ENCODE assay signal across 11 cellular contexts in the genomic region with DNA sequence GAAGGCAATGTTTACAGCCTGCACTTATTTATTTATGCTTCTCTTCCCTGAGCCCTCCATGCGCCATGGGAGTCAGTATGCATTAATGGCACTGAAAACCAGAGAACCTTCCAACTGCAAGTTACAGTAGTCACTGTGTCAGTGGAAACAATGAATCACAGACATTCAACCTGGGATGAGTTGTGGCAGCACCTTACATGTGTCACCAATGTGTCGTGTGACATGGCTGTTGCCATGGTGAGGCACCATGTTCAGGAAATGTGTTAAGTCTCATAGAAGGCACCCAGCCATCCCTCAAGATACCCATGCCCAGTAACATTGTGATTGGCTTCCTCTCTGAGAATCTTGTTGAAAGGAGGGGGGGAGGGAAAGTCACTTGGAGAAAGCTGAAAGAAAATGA.
A peak's percentile ranks its signal among the peaks of the same experiment; 100 is the strongest.
DNase-seq lines count a peak whose midpoint lies in the region; ATAC-seq and TF ChIP-seq lines count a peak whose summit lies in the region.
"Had no signal": no experiment of that assay in that cellular context is flagged by ENCODE, and none has a peak within 500 bp of the region (broad histone marks: within the 10 kb centered on the region; RNA-seq: fewer than 3 reads in every experiment).

No MANE protein-coding gene starts in this region.

- H3K4me1 ChIP-seq in gastroesophageal sphincter, result peaks cover 0 to 12% (median 0%) of the 10 kb centered on the region in 3 donors
- H3K4me1 ChIP-seq: gastrocnemius medialis had no signal

- no peaks in the 10 kb centered on the region for H3K9me3 ChIP-seq in gastroesophageal sphincter
- H3K9me3 ChIP-seq: gastrocnemius medialis had no signal

- no peak for TF ChIP-seq EP300 in gastroesophageal sphincter (IDR thresholded peaks at IDR 0.05)

- no peak overlapping the region for H3K27ac ChIP-seq in gastroesophageal sphincter
- no peak overlapping the region for H3K27ac ChIP-seq in substantia nigra (ENCODE audit: low read depth, low read length, poor library complexity, severe bottlenecking)
- H3K27ac ChIP-seq: gastrocnemius medialis had no signal

- H3K9me3 Mint-ChIP-seq in T-cell, result peaks cover 0 to 3% (median under 1%) of the 10 kb centered on the region in 3 donors

- POLR2A ChIA-PET in T-cell (lab: Charles Lee), result interaction anchor here in 1 of 2 donors (0.5 to 0.6 kb wide), 3 partner anchors 14 to 46 kb away, joined by 3 to 8 read pairs (median 4); no protein-coding TSS in a partner anchor

- TF ChIP-seq CTCF in gastroesophageal sphincter (IDR thresholded peaks at IDR 0.05), result no peak

- no peak for TF ChIP-seq POLR2A in gastroesophageal sphincter (IDR thresholded peaks at IDR 0.05)

- H3K36me3 Mint-ChIP-seq in T-cell, result peaks cover 44% of the 10 kb centered on the region

- CTCF ChIA-PET in T-cell (lab: Charles Lee), result interaction anchor here in 1 of 2 donors (0.5 to 2.2 kb wide), 4 partner anchors 20 to 69 kb away, joined by 3 to 6 read pairs (median 3); no protein-coding TSS in a partner anchor

- no peaks in the 10 kb centered on the region for H3K36me3 ChIP-seq in gastroesophageal sphincter
- H3K36me3 ChIP-seq: gastrocnemius medialis had no signal

- WGBS in gastroesophageal sphincter (ENCODE audit: low coverage in 1 of 2), 2 donors, result 74 to 81% methylated on average over 2 of the region's 2 CpGs

- peaks cover 84 to 92% (median 87%) of the 10 kb centered on the region in 3 donors for H3K4me1 Mint-ChIP-seq in T-cell

- H3K27me3 Mint-ChIP-seq in T-cell, result no peaks in the 10 kb centered on the region

- peak in 18 of 34 experiments; percentile 14 to 64 (median 38) for DNase-seq in T-cell
- peak; percentile 60 for DNase-seq in activated T-cell treated with anti-CD3 and anti-CD28 coated beads for 48 hours (ENCODE audit: low read depth)
- DNase-seq in stimulated activated CD8-positive, alpha-beta memory T cell treated with anti-CD3 and anti-CD28 coated beads, Interleukin-15, amount 100 ng/mL, for 4 hours (ENCODE audit: low read depth in 2 of 2), result peak; percentile 31 to 70
- DNase-seq in substantia nigra (lab: John Stamatoyannopoulos, UW), result no peak
- DNase-seq in SIG-M5 treated with dmso at 0.1 percent for 504 hours (lab: John Stamatoyannopoulos, UW; ENCODE audit: unreplicated experiment), result no peak
- DNase-seq in EL, result no peak
- DNase-seq: aorta, gastrocnemius medialis, MM.1S had no signal

- ATAC-seq in T-cell (replicated peaks in 1 of 4) (peak; percentile 74 to 87 (median 80)), gastroesophageal sphincter (peak; percentile 41), GM19023 (IDR thresholded peaks at IDR 0.05; ENCODE audit: unreplicated experiment) (no peak)
- ATAC-seq: gastrocnemius medialis had no signal

- no peaks in the 10 kb centered on the region for H3K27me3 ChIP-seq in gastroesophageal sphincter
- H3K27me3 ChIP-seq: gastrocnemius medialis had no signal

- peak overlapping the region in 2 of 3 donors; percentile 71 to 77 for H3K4me3 Mint-ChIP-seq in T-cell

- no peak overlapping the region for H3K4me3 ChIP-seq in gastroesophageal sphincter
- H3K4me3 ChIP-seq: gastrocnemius medialis had no signal

- H3K27ac Mint-ChIP-seq in T-cell, result peak overlapping the region; percentile 82 to 99

Comparison
In these comparisons a context has a peak if more than half of its experiments do, and no peak if none do; other contexts are left out.
1. DNase-seq: peak in T-cell (18 of 34), activated T-cell treated with anti-CD3 and anti-CD28 coated beads for 48 hours (single experiment) and stimulated activated CD8-positive, alpha-beta memory T cell treated with anti-CD3 and anti-CD28 coated beads, Interleukin-15, amount 100 ng/mL, for 4 hours (2 of 2); none in substantia nigra (0 of 49), SIG-M5 treated with dmso at 0.1 percent for 504 hours (single experiment) and EL (single experiment).